Comparison of ENCODE assay signal across 9 cellular contexts in the genomic region with DNA sequence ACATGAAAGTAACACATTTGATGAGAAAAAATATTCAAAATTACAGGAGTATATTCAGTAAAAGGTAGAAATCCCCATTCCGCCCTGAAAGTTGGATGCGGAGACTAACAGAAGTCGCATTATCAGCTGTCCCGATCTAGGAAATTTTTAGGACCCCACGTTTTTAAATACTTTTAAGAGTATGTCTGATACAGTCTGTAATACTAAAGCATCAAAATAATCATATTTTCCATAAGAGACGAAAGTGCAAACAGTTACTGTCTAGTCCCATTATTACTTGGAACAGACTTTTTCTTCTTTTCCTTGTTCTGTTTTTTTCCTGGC. TPM values are rescaled to one million over a fixed set of nuclear protein-coding genes. Genes with fewer than 3 reads are reported as not detected.
DNase-seq lines count a peak whose midpoint lies in the region; ATAC-seq and TF ChIP-seq lines count a peak whose summit lies in the region.
"Had no signal": no experiment of that assay in that cellular context is flagged by ENCODE, and none has a peak within 500 bp of the region (broad histone marks: within the 10 kb centered on the region; RNA-seq: fewer than 3 reads in every experiment).

No MANE protein-coding gene starts in this region.

- peaks cover 14% of the 10 kb centered on the region for H3K4me1 Mint-ChIP-seq in CD14-positive monocyte

- TF ChIP-seq RAD21 in neural cell (conservative IDR thresholded peaks at IDR 0.05): no peak

- H3K9ac ChIP-seq in OCI-LY3 (ENCODE audit: low read length) (peak overlapping the region; percentile 67), endocrine pancreas (ENCODE audit: control insufficient read depth, insufficient read depth, low read length) (peak overlapping the region; percentile 62), neural cell (ENCODE audit: low read length) (peak overlapping the region; percentile 64)

- intact Hi-C loops in CD14-positive monocyte (cut with micrococcal nuclease): no loop called here

- no peaks in the 10 kb centered on the region; the same call in 1 of the 2 replicates for H3K79me2 ChIP-seq in OCI-LY3 (ENCODE audit: low read length)
- peaks cover 6% of the 10 kb centered on the region for H3K79me2 ChIP-seq in neural cell (replicated peaks; ENCODE audit: insufficient read depth, low read length)

- no peak for ATAC-seq in GM18909 (IDR thresholded peaks at IDR 0.05; ENCODE audit: poor library complexity, unreplicated experiment)

- H3K36me3 Mint-ChIP-seq in CD14-positive monocyte: peaks cover 4 to 7% of the 10 kb centered on the region in 2 donors

- H3K9me3 ChIP-seq in OCI-LY3 (ENCODE audit: insufficient read depth, low read length) (no peaks in the 10 kb centered on the region), endocrine pancreas (ENCODE audit: control insufficient read depth, low read length) (no peaks in the 10 kb centered on the region), neural cell (ENCODE audit: low read length) (no peaks in the 10 kb centered on the region)

- H4K20me1 ChIP-seq in OCI-LY3 (ENCODE audit: insufficient read depth, low read length) (no peaks in the 10 kb centered on the region), neural cell (ENCODE audit: insufficient read depth) (no peaks in the 10 kb centered on the region)

- H3K4me1 ChIP-seq in OCI-LY3 (ENCODE audit: low read length) (peaks cover 14% of the 10 kb centered on the region), endocrine pancreas (ENCODE audit: control insufficient read depth, insufficient read depth, low read length) (peaks cover 5% of the 10 kb centered on the region)

- no peak overlapping the region for H3K27ac Mint-ChIP-seq in CD14-positive monocyte

- no peaks in the 10 kb centered on the region for H3F3A ChIP-seq in neural cell (ENCODE audit: insufficient read depth, low read length, poor library complexity, severe bottlenecking)

- H3K4me2 ChIP-seq in OCI-LY3 (ENCODE audit: low read length) (peak overlapping the region; percentile 79), neural cell (ENCODE audit: low read length) (peak overlapping the region; percentile 13)

- H3K27me3 ChIP-seq in OCI-LY3 (ENCODE audit: low read depth, low read length): no peaks in the 10 kb centered on the region
- H3K27me3 ChIP-seq in endocrine pancreas (ENCODE audit: control insufficient read depth, insufficient read depth, low read length): no peaks in the 10 kb centered on the region
- peaks cover 8% of the 10 kb centered on the region for H3K27me3 ChIP-seq in neural cell (ENCODE audit: insufficient read depth, low read depth, low read length)

- H3K4me3 ChIP-seq in OCI-LY3 (ENCODE audit: low read length) (peak overlapping the region; percentile 85), endocrine pancreas (ENCODE audit: control insufficient read depth, insufficient read depth, low read length) (peak overlapping the region; percentile 89), neural cell (ENCODE audit: low read length) (peak overlapping the region; percentile 68)

- TF ChIP-seq EP300 in neural cell (conservative IDR thresholded peaks at IDR 0.05; ENCODE audit: poor library complexity, severe bottlenecking): no peak

- TF ChIP-seq CTCF in CD14-positive monocyte (IDR thresholded peaks at IDR 0.05) (no peak), OCI-LY3 (IDR thresholded peaks at IDR 0.05; ENCODE audit: low read depth, low read length) (no peak), neural cell (IDR thresholded peaks at IDR 0.05; ENCODE audit: poor library complexity, severe bottlenecking) (no peak)

- no peak for DNase-seq in CD14-positive monocyte (ENCODE audit: low spot score)
- no peak for DNase-seq in NOMO-1 treated with dmso at 0.1 percent for 144 hours (lab: John Stamatoyannopoulos, UW; ENCODE audit: unreplicated experiment)
- no peak for DNase-seq in DMS53 treated with DMSO at 0.1 percent for 48 hours (lab: John Stamatoyannopoulos, UW; ENCODE audit: unreplicated experiment)
- no peak for DNase-seq in AG08396 (ENCODE audit: low spot score)
- DNase-seq: NCI-H1092 treated with DMSO at 0.1 percent for 48 hours had no signal

- H2AFZ ChIP-seq in OCI-LY3 (ENCODE audit: low read depth, low read length): peak overlapping the region; percentile 88; the same call in 1 of the 2 replicates
- no peak overlapping the region for H2AFZ ChIP-seq in neural cell (ENCODE audit: low read depth, low read length)

- H3K36me3 ChIP-seq in OCI-LY3 (replicated peaks; ENCODE audit: low read depth, low read length): peaks cover 4% of the 10 kb centered on the region
- no peaks in the 10 kb centered on the region for H3K36me3 ChIP-seq in endocrine pancreas (ENCODE audit: control insufficient read depth, insufficient read depth, low read length)
- H3K36me3 ChIP-seq in neural cell (ENCODE audit: insufficient read depth, low read length): no peaks in the 10 kb centered on the region

- no peaks in the 10 kb centered on the region for H3K9me2 ChIP-seq in neural cell (ENCODE audit: insufficient read depth, low read length)

- peaks cover 0 to 12% (median 2%) of the 10 kb centered on the region in 3 donors for H3K27me3 Mint-ChIP-seq in CD14-positive monocyte (ENCODE audit: low read depth in 3 of 3)

- H3K4me3 Mint-ChIP-seq in CD14-positive monocyte: peak overlapping the region; percentile 75 to 89

- H3K9me3 Mint-ChIP-seq in CD14-positive monocyte: peaks cover 5 to 25% (median 10%) of the 10 kb centered on the region in 7 donors

- H3K27ac ChIP-seq in OCI-LY3 (ENCODE audit: low read length) (no peak overlapping the region), neural cell (ENCODE audit: low read length) (no peak overlapping the region)

TF ChIP-seq in neural cell, 6 proteins besides CTCF, POLR2A, EP300 and RAD21:
- TF ChIP-seq TAF1 (IDR thresholded peaks at IDR 0.05; ENCODE audit: low read depth): no peak
- TF ChIP-seq POLR2AphosphoS5 (IDR thresholded peaks at IDR 0.05): no peak
- no peak for TF ChIP-seq EZH2 (IDR thresholded peaks at IDR 0.05; ENCODE audit: borderline replicate concordance, insufficient read depth, low read length, poor library complexity, severe bottlenecking)
- TF ChIP-seq SMC3 (conservative IDR thresholded peaks at IDR 0.05; ENCODE audit: poor library complexity): no peak
- TF ChIP-seq MXI1 (conservative IDR thresholded peaks at IDR 0.05; ENCODE audit: poor library complexity, severe bottlenecking): no peak
- TF ChIP-seq, protein P1, sequence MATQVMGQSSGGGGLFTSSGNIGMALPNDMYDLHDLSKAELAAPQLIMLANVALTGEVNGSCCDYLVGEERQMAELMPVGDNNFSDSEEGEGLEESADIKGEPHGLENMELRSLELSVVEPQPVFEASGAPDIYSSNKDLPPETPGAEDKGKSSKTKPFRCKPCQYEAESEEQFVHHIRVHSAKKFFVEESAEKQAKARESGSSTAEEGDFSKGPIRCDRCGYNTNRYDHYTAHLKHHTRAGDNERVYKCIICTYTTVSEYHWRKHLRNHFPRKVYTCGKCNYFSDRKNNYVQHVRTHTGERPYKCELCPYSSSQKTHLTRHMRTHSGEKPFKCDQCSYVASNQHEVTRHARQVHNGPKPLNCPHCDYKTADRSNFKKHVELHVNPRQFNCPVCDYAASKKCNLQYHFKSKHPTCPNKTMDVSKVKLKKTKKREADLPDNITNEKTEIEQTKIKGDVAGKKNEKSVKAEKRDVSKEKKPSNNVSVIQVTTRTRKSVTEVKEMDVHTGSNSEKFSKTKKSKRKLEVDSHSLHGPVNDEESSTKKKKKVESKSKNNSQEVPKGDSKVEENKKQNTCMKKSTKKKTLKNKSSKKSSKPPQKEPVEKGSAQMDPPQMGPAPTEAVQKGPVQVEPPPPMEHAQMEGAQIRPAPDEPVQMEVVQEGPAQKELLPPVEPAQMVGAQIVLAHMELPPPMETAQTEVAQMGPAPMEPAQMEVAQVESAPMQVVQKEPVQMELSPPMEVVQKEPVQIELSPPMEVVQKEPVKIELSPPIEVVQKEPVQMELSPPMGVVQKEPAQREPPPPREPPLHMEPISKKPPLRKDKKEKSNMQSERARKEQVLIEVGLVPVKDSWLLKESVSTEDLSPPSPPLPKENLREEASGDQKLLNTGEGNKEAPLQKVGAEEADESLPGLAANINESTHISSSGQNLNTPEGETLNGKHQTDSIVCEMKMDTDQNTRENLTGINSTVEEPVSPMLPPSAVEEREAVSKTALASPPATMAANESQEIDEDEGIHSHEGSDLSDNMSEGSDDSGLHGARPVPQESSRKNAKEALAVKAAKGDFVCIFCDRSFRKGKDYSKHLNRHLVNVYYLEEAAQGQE (IDR thresholded peaks at IDR 0.05; ENCODE audit: borderline replicate concordance): no peak

RNA-seq across cellular contexts. Expression of a gene that starts 0.6 kb away (rescaled TPM):
- polyA plus RNA-seq in CD14-positive monocyte (10 to 100 TPM; 11.6 to 16.7 TPM), neural cell (22.3 and 34.0 TPM in 2 replicates)
- 17.0 and 28.8 TPM in 2 replicates for polyA minus RNA-seq in neural cell
